1 cellular context compared by ENCODE assay signal in genomic region chr10:32379314-32379949, GRCh38.
TF ChIP-seq lines count a peak whose summit lies in the region.

No MANE protein-coding gene starts in this region.

TF ChIP-seq in HCT116, 20 proteins besides CTCF, POLR2A, EP300 and RAD21 (continued from another document):
- TF ChIP-seq REST (IDR thresholded peaks at IDR 0.05; ENCODE audit: low read depth) (no peak), SP1 (IDR thresholded peaks at IDR 0.05; ENCODE audit: low read depth) (peak; percentile 18), ELF1 (IDR thresholded peaks at IDR 0.05; ENCODE audit: borderline replicate concordance, low read depth) (peak; percentile 43; the same call in 1 of the 2 replicates), EGR1 (IDR thresholded peaks at IDR 0.05; ENCODE audit: low read depth) (no peak; the same call in 1 of the 2 replicates), ZBTB33 (IDR thresholded peaks at IDR 0.05; ENCODE audit: extremely low read depth, insufficient replicate concordance, low read length) (no peak), FOSL1 (IDR thresholded peaks at IDR 0.05; ENCODE audit: low read depth) (peak; percentile 17; the same call in 1 of the 2 replicates), YY1 (IDR thresholded peaks at IDR 0.05; ENCODE audit: extremely low read depth, insufficient replicate concordance, low read depth, low read length) (peak; percentile 83), CEBPB (IDR thresholded peaks at IDR 0.05; ENCODE audit: low read depth) (peak; percentile 40; the same call in 1 of the 2 replicates), CBX3 (IDR thresholded peaks at IDR 0.05; ENCODE audit: low read depth) (0 out of 2 replicates have a peak, but pooled peaks have one; percentile 48), SIN3A (IDR thresholded peaks at IDR 0.05; ENCODE audit: low read depth) (0 out of 2 replicates have a peak, but pooled peaks have one; percentile 36), ATF3 (IDR thresholded peaks at IDR 0.05) (no peak)
